Comparison of ENCODE assay signal across 16 cellular contexts in the genomic region with DNA sequence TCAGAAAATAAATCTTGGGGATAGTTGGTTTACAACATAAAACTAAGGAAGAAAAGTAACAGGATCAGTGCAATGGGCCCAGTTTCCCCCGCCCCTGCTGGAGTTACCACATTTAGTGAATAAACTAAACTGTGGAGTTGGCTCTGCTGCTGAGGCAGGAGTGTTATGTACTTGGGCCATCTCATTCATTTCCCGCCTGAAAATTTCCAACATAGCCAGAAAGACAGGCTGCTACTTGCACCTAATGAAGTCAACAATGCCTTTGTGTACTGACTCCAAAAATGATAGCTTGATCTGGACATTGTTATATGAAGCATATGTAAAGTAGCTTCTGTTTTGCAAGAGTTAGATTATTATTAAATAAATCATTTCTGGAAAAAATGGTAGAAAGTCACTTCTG. TPM values are rescaled to one million over a fixed set of nuclear protein-coding genes. Genes with fewer than 3 reads are reported as not detected.
DNase-seq lines count a peak whose midpoint lies in the region; ATAC-seq and TF ChIP-seq lines count a peak whose summit lies in the region.
"Had no signal": no experiment of that assay in that cellular context is flagged by ENCODE, and none has a peak within 500 bp of the region (broad histone marks: within the 10 kb centered on the region; RNA-seq: fewer than 3 reads in every experiment).

No MANE protein-coding gene starts in this region.

- H3K27ac ChIP-seq in RWPE2 (ENCODE audit: poor library complexity, severe bottlenecking) (peak overlapping the region; percentile 22), testis (no peak overlapping the region)
- H3K27ac ChIP-seq: BLaER1 had no signal

- TF ChIP-seq POLR2A in testis (IDR thresholded peaks at IDR 0.05), result no peak

- H3K4me3 Mint-ChIP-seq in activated CD4-positive, alpha-beta T cell treated with anti-CD3 and anti-CD28 coated beads, Interleukin-2, amount 10 ng/mL, durations not matched to agents 24 days and 14 days, result no peak overlapping the region
- H3K4me3 Mint-ChIP-seq: CD8-positive, alpha-beta memory T cell; HFFc6 had no signal

- H3K4me1 Mint-ChIP-seq in activated CD4-positive, alpha-beta T cell treated with anti-CD3 and anti-CD28 coated beads, Interleukin-2, amount 10 ng/mL, durations not matched to agents 24 days and 14 days, result peaks cover 7% of the 10 kb centered on the region
- H3K4me1 Mint-ChIP-seq: CD8-positive, alpha-beta memory T cell had no signal

- ATAC-seq in RWPE2 (ENCODE audit: low read depth) (peak; percentile 79), esophagus mucosa (peak; percentile 8), GM18907 (IDR thresholded peaks at IDR 0.05; ENCODE audit: unreplicated experiment) (no peak)

- peaks cover 12% of the 10 kb centered on the region for H3K9me3 Mint-ChIP-seq in activated CD4-positive, alpha-beta T cell treated with anti-CD3 and anti-CD28 coated beads, Interleukin-2, amount 10 ng/mL, durations not matched to agents 24 days and 14 days
- H3K9me3 Mint-ChIP-seq: CD8-positive, alpha-beta memory T cell; HFFc6 had no signal

- DNase-seq in activated CD4-positive, alpha-beta T cell treated with anti-CD3 and anti-CD28 coated beads, Interleukin-2, amount 10 ng/mL, durations not matched to agents 24 days and 14 days, result peak; percentile 49
- no peak for DNase-seq in activated CD4-positive, alpha-beta T cell treated with anti-CD3 and anti-CD28 coated beads for 1 hour
- DNase-seq in RWPE2 (ENCODE audit: low spot score) (no peak), testis (no peak), DMS53 treated with DMSO at 0.1 percent for 48 hours (lab: John Stamatoyannopoulos, UW; ENCODE audit: unreplicated experiment) (no peak)
- DNase-seq: 8988T; AML-193; Caco-2; CD8-positive, alpha-beta memory T cell; HCEC 1CT; HFFc6 had no signal

- H3K36me3 ChIP-seq in RWPE2 (ENCODE audit: low read depth), result no peaks in the 10 kb centered on the region
- no peaks in the 10 kb centered on the region for H3K36me3 ChIP-seq in testis (ENCODE audit: low read depth, missing control alignments)

- intact Hi-C loops in activated CD4-positive, alpha-beta T cell treated with anti-CD3 and anti-CD28 coated beads, Interleukin-2, amount 10 ng/mL, durations not matched to agents 24 days and 14 days (cut with micrococcal nuclease), result no loop called here
- intact Hi-C loops in testis (cut with DNase I; ENCODE audit: low total_unique reads), result no loop called here

- H3K27me3 ChIP-seq in RWPE2 (ENCODE audit: insufficient read depth, poor library complexity, severe bottlenecking), result no peaks in the 10 kb centered on the region
- H3K27me3 ChIP-seq in testis, result no peaks in the 10 kb centered on the region
- H3K27me3 ChIP-seq: BLaER1 had no signal

- H3K9me3 ChIP-seq in RWPE2 (ENCODE audit: severe bottlenecking) (no peaks in the 10 kb centered on the region), testis (no peaks in the 10 kb centered on the region)

- no peak overlapping the region for H3K4me3 ChIP-seq in RWPE2 (ENCODE audit: severe bottlenecking)
- no peak overlapping the region for H3K4me3 ChIP-seq in testis
- H3K4me3 ChIP-seq: BLaER1 had no signal

- peaks cover 5% of the 10 kb centered on the region for H3K36me3 Mint-ChIP-seq in activated CD4-positive, alpha-beta T cell treated with anti-CD3 and anti-CD28 coated beads, Interleukin-2, amount 10 ng/mL, durations not matched to agents 24 days and 14 days (ENCODE audit: low read depth)
- H3K36me3 Mint-ChIP-seq: CD8-positive, alpha-beta memory T cell had no signal

- no peaks in the 10 kb centered on the region for H3K4me1 ChIP-seq in RWPE2 (ENCODE audit: insufficient read depth, poor library complexity, severe bottlenecking)
- H3K4me1 ChIP-seq in testis, result no peaks in the 10 kb centered on the region
- H3K4me1 ChIP-seq: Caco-2 had no signal

- no peak for TF ChIP-seq CTCF in RWPE2 (IDR thresholded peaks at IDR 0.05; ENCODE audit: poor library complexity, severe bottlenecking)
- no peak for TF ChIP-seq CTCF in testis (IDR thresholded peaks at IDR 0.05)

- H3K27ac Mint-ChIP-seq in activated CD4-positive, alpha-beta T cell treated with anti-CD3 and anti-CD28 coated beads, Interleukin-2, amount 10 ng/mL, durations not matched to agents 24 days and 14 days, result no peak overlapping the region
- H3K27ac Mint-ChIP-seq: CD8-positive, alpha-beta memory T cell; HFFc6 had no signal

- peaks cover 4% of the 10 kb centered on the region for H3K27me3 Mint-ChIP-seq in activated CD4-positive, alpha-beta T cell treated with anti-CD3 and anti-CD28 coated beads, Interleukin-2, amount 10 ng/mL, durations not matched to agents 24 days and 14 days

- WGBS in testis, 2 donors, result 85 to 87% methylated on average over 2 of the region's 2 CpGs

RNA-seq across cellular contexts. Expression of gene RNASEH2B, which starts 7.9 kb away (rescaled TPM):
- 57.9 and 61.0 TPM in 2 replicates for total RNA-seq in activated CD4-positive, alpha-beta T cell treated with anti-CD3 and anti-CD28 coated beads, Interleukin-2, amount 10 ng/mL, durations not matched to agents 24 days and 14 days
- total RNA-seq in esophagus mucosa (19.2 TPM), testis (10 to 100 TPM; 38.2 to 43.4 TPM)
- polyA plus RNA-seq in testis (ENCODE audit: insufficient read depth, low read depth, low replicate concordance), result 52.3 TPM

RNA-seq across cellular contexts. Expression of gene DLEU7, which starts 58.2 kb away (rescaled TPM):
- total RNA-seq in activated CD4-positive, alpha-beta T cell treated with anti-CD3 and anti-CD28 coated beads, Interleukin-2, amount 10 ng/mL, durations not matched to agents 24 days and 14 days, result not detected in 2 replicates
- total RNA-seq in esophagus mucosa, result not detected
- under 1 TPM; 0.71 to 0.81 TPM for total RNA-seq in testis
- polyA plus RNA-seq in testis (ENCODE audit: insufficient read depth, low read depth, low replicate concordance), result 0.47 TPM
- total RNA-seq: Caco-2; CD8-positive, alpha-beta memory T cell; Daoy; H4; HFFc6 had no signal
